Comparison of ENCODE assay signal across 25 cellular contexts in the genomic region with DNA sequence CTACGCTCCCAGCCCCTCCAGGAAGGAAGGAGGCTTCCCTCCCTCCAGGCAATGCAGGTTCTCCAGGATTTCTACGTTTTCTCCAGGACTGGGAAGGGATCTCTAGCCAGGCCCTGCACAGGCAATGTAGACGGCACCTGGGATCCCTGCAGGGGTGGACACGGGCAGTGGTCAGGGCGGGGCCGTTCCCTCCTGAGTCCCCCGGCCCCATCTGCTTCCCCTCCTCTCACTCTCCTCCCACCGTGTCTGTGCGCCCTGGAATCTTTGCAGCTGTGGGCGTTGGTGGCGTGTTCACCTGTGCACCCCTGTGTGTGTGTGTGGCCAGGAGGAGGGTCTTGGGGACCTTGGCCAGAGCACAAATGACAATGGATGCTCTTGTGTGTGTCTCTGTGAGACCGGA. TPM values are rescaled to one million over a fixed set of nuclear protein-coding genes. Genes with fewer than 3 reads are reported as not detected.
A peak's percentile ranks its signal among the peaks of the same experiment; 100 is the strongest.
DNase-seq lines count a peak whose midpoint lies in the region; ATAC-seq and TF ChIP-seq lines count a peak whose summit lies in the region.
"Had no signal": no experiment of that assay in that cellular context is flagged by ENCODE, and none has a peak within 500 bp of the region (broad histone marks: within the 10 kb centered on the region; RNA-seq: fewer than 3 reads in every experiment).

No MANE protein-coding gene starts in this region.

- H3K4me1 ChIP-seq in GM23338 (ENCODE audit: insufficient read depth) (no peaks in the 10 kb centered on the region), Panc1 (ENCODE audit: control insufficient read depth, insufficient read depth, low read length) (no peaks in the 10 kb centered on the region), mucosa of descending colon (ENCODE audit: low read depth) (peaks cover 4% of the 10 kb centered on the region), suprapubic skin (peaks cover 8% of the 10 kb centered on the region)
- H3K4me1 ChIP-seq: Caco-2 had no signal

- no peak overlapping the region for H3K27ac ChIP-seq in GM23338 (ENCODE audit: low read depth)
- H3K27ac ChIP-seq in Panc1 (ENCODE audit: low read length), result no peak overlapping the region
- peak overlapping the region; percentile 53 for H3K27ac ChIP-seq in suprapubic skin
- H3K27ac ChIP-seq: BLaER1 treated with 17β-estradiol and CSF1 and Interleukin-3, amounts not matched to agents 10 nM and 100 nM; HL-60; KMS-11 had no signal

- H3K9me3 Mint-ChIP-seq in GM23338, result no peaks in the 10 kb centered on the region
- H3K9me3 Mint-ChIP-seq in activated CD4-positive, alpha-beta T cell treated with anti-CD3 and anti-CD28 coated beads for 36 hours (ENCODE audit: low read depth), result no peaks in the 10 kb centered on the region
- H3K9me3 Mint-ChIP-seq: CD4-positive, alpha-beta memory T cell; H9; HFFc6 had no signal

- H2AFZ ChIP-seq in GM23338, result no peak overlapping the region

- no peak for TF ChIP-seq EP300 in suprapubic skin (IDR thresholded peaks at IDR 0.05)

- peaks cover 12% of the 10 kb centered on the region for H3K27me3 Mint-ChIP-seq in GM23338 (ENCODE audit: insufficient read depth, low read depth, poor library complexity)
- H3K27me3 Mint-ChIP-seq in activated CD4-positive, alpha-beta T cell treated with anti-CD3 and anti-CD28 coated beads for 36 hours, result no peaks in the 10 kb centered on the region
- H3K27me3 Mint-ChIP-seq: CD4-positive, alpha-beta memory T cell had no signal

- TF ChIP-seq POLR2A in suprapubic skin (IDR thresholded peaks at IDR 0.05), result no peak

- H3K27me3 ChIP-seq in GM23338 (ENCODE audit: insufficient read depth) (no peaks in the 10 kb centered on the region), Panc1 (ENCODE audit: control insufficient read depth, insufficient read depth, low read length) (no peaks in the 10 kb centered on the region), suprapubic skin (peaks cover 4% of the 10 kb centered on the region)
- H3K27me3 ChIP-seq: BLaER1 treated with 17β-estradiol and CSF1 and Interleukin-3, amounts not matched to agents 10 nM and 100 nM had no signal

- H3K9me3 ChIP-seq in Panc1 (ENCODE audit: control insufficient read depth, insufficient read depth, low read depth, low read length) (no peaks in the 10 kb centered on the region), mucosa of descending colon (no peaks in the 10 kb centered on the region), suprapubic skin (no peaks in the 10 kb centered on the region)
- H3K9me3 ChIP-seq: BLaER1 treated with 17β-estradiol and CSF1 and Interleukin-3, amounts not matched to agents 10 nM and 100 nM; Caco-2 had no signal

- POLR2A ChIA-PET in Panc1 (lab: Charles Lee), result no interaction called here
- POLR2A ChIA-PET in activated CD4-positive, alpha-beta T cell treated with anti-CD3 and anti-CD28 coated beads for 36 hours (lab: Charles Lee), result no interaction called here

- intact Hi-C loops in Panc1 (cut with micrococcal nuclease; ENCODE audit: unreplicated experiment), result no loop called here
- intact Hi-C loops in mucosa of descending colon (cut with DNase I, micrococcal nuclease), result loop anchor here in 1 of 2 donors (10.0 kb wide), 1 partner anchor 80 kb away; no protein-coding TSS in a partner anchor
- intact Hi-C loops in activated CD4-positive, alpha-beta T cell treated with anti-CD3 and anti-CD28 coated beads for 36 hours (cut with DNase I, micrococcal nuclease), result no loop called here

- H3K36me3 ChIP-seq in GM23338 (ENCODE audit: insufficient read depth) (no peaks in the 10 kb centered on the region), Panc1 (ENCODE audit: control insufficient read depth, insufficient read depth, low read length) (no peaks in the 10 kb centered on the region), mucosa of descending colon (ENCODE audit: low read depth) (no peaks in the 10 kb centered on the region), suprapubic skin (no peaks in the 10 kb centered on the region)
- H3K36me3 ChIP-seq: BLaER1 treated with 17β-estradiol and CSF1 and Interleukin-3, amounts not matched to agents 10 nM and 100 nM had no signal

- 34% methylated on average over 12 of the region's 12 CpGs for WGBS in suprapubic skin

- peak overlapping the region; percentile 32; the same call in 1 of the 2 replicates for H3K27ac Mint-ChIP-seq in GM23338
- H3K27ac Mint-ChIP-seq in activated CD4-positive, alpha-beta T cell treated with anti-CD3 and anti-CD28 coated beads for 36 hours, result no peak overlapping the region
- H3K27ac Mint-ChIP-seq: HFFc6 had no signal

- H3F3A ChIP-seq in GM23338 (replicated peaks; ENCODE audit: low read depth), result no peaks in the 10 kb centered on the region

- TF ChIP-seq CTCF in GM23338 (conservative IDR thresholded peaks at IDR 0.05; ENCODE audit: low read depth in 2 of 2) (no peak), Panc1 (IDR thresholded peaks at IDR 0.05) (no peak), mucosa of descending colon (IDR thresholded peaks at IDR 0.05) (no peak), suprapubic skin (IDR thresholded peaks at IDR 0.05) (no peak)

- BruUV-seq in Panc1 (replicated peaks; lab: Mats Ljungman, UMichigan), result no TSS peak

- H3K4me1 Mint-ChIP-seq in GM23338, result no peaks in the 10 kb centered on the region
- no peaks in the 10 kb centered on the region for H3K4me1 Mint-ChIP-seq in activated CD4-positive, alpha-beta T cell treated with anti-CD3 and anti-CD28 coated beads for 36 hours
- H3K4me1 Mint-ChIP-seq: H9 had no signal

- no peak overlapping the region for H3K4me2 ChIP-seq in GM23338
- H3K4me2 ChIP-seq: BLaER1 treated with 17β-estradiol and CSF1 and Interleukin-3, amounts not matched to agents 10 nM and 100 nM; KMS-11 had no signal

- no peak for ATAC-seq in GM23338
- peak; percentile 52; the same call in 1 of the 2 replicates for ATAC-seq in Panc1
- ATAC-seq in mucosa of descending colon, result peak; percentile 44
- ATAC-seq in activated CD4-positive, alpha-beta T cell treated with anti-CD3 and anti-CD28 coated beads for 36 hours, result no peak
- ATAC-seq in stimulated activated naive CD8-positive, alpha-beta T cell treated with anti-CD3 and anti-CD28 coated beads, Interleukin-15, Interleukin-2, amounts not matched to agents 100 U/mL and 50 U/mL, for 24 hours, result no peak
- ATAC-seq: GM12878 had no signal

- H3K4me3 ChIP-seq in GM23338, result no peak overlapping the region
- H3K4me3 ChIP-seq in Panc1 (ENCODE audit: low read depth in 2 of 2, low read length in 2 of 2), result no peak overlapping the region
- no peak overlapping the region for H3K4me3 ChIP-seq in mucosa of descending colon
- H3K4me3 ChIP-seq in suprapubic skin, result no peak overlapping the region
- H3K4me3 ChIP-seq: BLaER1 treated with 17β-estradiol and CSF1 and Interleukin-3, amounts not matched to agents 10 nM and 100 nM; GM12878 had no signal

- H3K4me3 Mint-ChIP-seq in GM23338, result no peak overlapping the region
- H3K4me3 Mint-ChIP-seq in activated CD4-positive, alpha-beta T cell treated with anti-CD3 and anti-CD28 coated beads for 36 hours, result no peak overlapping the region
- H3K4me3 Mint-ChIP-seq: CD4-positive, alpha-beta memory T cell; H9; HFFc6 had no signal

- in situ Hi-C loops in Panc1 (cut with HindIII; ENCODE audit: low pct_unique_long_range_greater_than_20kb, low sequenced_read_pairs), result no loop called here

- DNase-seq in GM23338 (ENCODE audit: low spot score) (no peak), Panc1 (ENCODE audit: low read depth, low spot score) (no peak), mucosa of descending colon (no peak), suprapubic skin (ENCODE audit: low spot score in 2 of 2) (no peak)
- DNase-seq in stimulated activated CD4-positive, alpha-beta T cell treated with anti-CD3 and anti-CD28 coated beads, Interleukin-2, amount 100 ng/mL, for 24 hours, result no peak
- DNase-seq in activated CD4-positive, alpha-beta T cell treated with anti-CD3 and anti-CD28 coated beads for 36 hours, result no peak
- no peak for DNase-seq in stimulated activated naive CD8-positive, alpha-beta T cell treated with anti-CD3 and anti-CD28 coated beads, Interleukin-15, Interleukin-2, amounts not matched to agents 100 U/mL and 50 U/mL, for 24 hours
- DNase-seq: Caco-2; CD4-positive, alpha-beta memory T cell; DMS 273 treated with DMSO at 0.1 percent for 48 hours; DND-41; H9; HFFc6; NCI-H1105; NCI-H146; NCI-H2029; NCI-H345; NCI-H82; OCI-M1; SHP77 had no signal

- no peaks in the 10 kb centered on the region for H3K79me2 ChIP-seq in GM23338 (replicated peaks; ENCODE audit: insufficient read depth)

- H3K36me3 Mint-ChIP-seq in GM23338 (ENCODE audit: low read depth), result no peaks in the 10 kb centered on the region
- no peaks in the 10 kb centered on the region for H3K36me3 Mint-ChIP-seq in activated CD4-positive, alpha-beta T cell treated with anti-CD3 and anti-CD28 coated beads for 36 hours (ENCODE audit: low read depth)
- H3K36me3 Mint-ChIP-seq: CD4-positive, alpha-beta memory T cell had no signal

- CTCF ChIA-PET in Panc1 (lab: Charles Lee), result no interaction called here
- CTCF ChIA-PET in activated CD4-positive, alpha-beta T cell treated with anti-CD3 and anti-CD28 coated beads for 36 hours (lab: Charles Lee), result interaction anchor here (0.6 kb wide), 1 partner anchor 21 kb away, joined by 3 read pairs; no protein-coding TSS in a partner anchor

- H3K9me2 ChIP-seq in GM23338 (ENCODE audit: insufficient read depth), result no peaks in the 10 kb centered on the region

- H4K20me1 ChIP-seq in GM23338 (replicated peaks; ENCODE audit: insufficient read depth), result no peaks in the 10 kb centered on the region; the same call in 1 of the 2 replicates
- H4K20me1 ChIP-seq: BLaER1 treated with 17β-estradiol and CSF1 and Interleukin-3, amounts not matched to agents 10 nM and 100 nM had no signal

RNA-seq across cellular contexts. Expression of a gene that starts 10.0 kb away (rescaled TPM):
- total RNA-seq in GM23338 (2014; rRNA removed; shearing (Covaris generic)), result 4.0 and 5.9 TPM in 2 replicates
- 5.5 and 5.8 TPM in 2 replicates for polyA plus RNA-seq in GM23338 (2016; fragmentation: Nextera tagmentation; extraction: Ambion mirVana)
- total RNA-seq in Panc1 (2021; ENCODE audit: unreplicated experiment), result 0.80 TPM
- polyA plus RNA-seq in Panc1 (2012; ENCODE audit: insufficient read length), result 1.7 TPM
- total RNA-seq in mucosa of descending colon, result 10 to 100 TPM in 1 of 3 donors, 1 to 10 TPM in 1, under 1 TPM in 1; 0.64 to 11.3 (median 1.4) TPM
- total RNA-seq in suprapubic skin, result 1 to 10 TPM; 3.7 to 9.1 (median 6.6) TPM
- total RNA-seq in activated CD4-positive, alpha-beta T cell treated with anti-CD3 and anti-CD28 coated beads for 36 hours, result under 1 TPM; 0.21 to 0.32 TPM
- total RNA-seq: GM12878, HFFc6, HT-29 had no signal
- polyA plus RNA-seq: GM12878 had no signal

RNA-seq across cellular contexts. Expression of a gene that starts 23.9 kb away (rescaled TPM):
- total RNA-seq in GM23338 (2014; rRNA removed; shearing (Covaris generic)), result 42.7 and 53.0 TPM in 2 replicates
- polyA plus RNA-seq in GM23338 (2016; fragmentation: Nextera tagmentation; extraction: Ambion mirVana), result 24.5 and 26.2 TPM in 2 replicates
- total RNA-seq in Panc1 (2021; ENCODE audit: unreplicated experiment) (39.6 TPM), mucosa of descending colon (10 to 100 TPM; 33.3 to 36.9 (median 35.6) TPM), suprapubic skin (10 to 100 TPM; 28.8 to 58.5 (median 43.8) TPM)
- 45.7 TPM for polyA plus RNA-seq in Panc1 (2012; ENCODE audit: insufficient read length)
- 10 to 100 TPM; 59.4 to 63.9 TPM for total RNA-seq in activated CD4-positive, alpha-beta T cell treated with anti-CD3 and anti-CD28 coated beads for 36 hours

RNA-seq across cellular contexts. Expression of a gene that starts 24.7 kb away (rescaled TPM):
- total RNA-seq in GM23338 (2014; rRNA removed; shearing (Covaris generic)), result not detected in 2 replicates
- not detected in 2 replicates for polyA plus RNA-seq in GM23338 (2016; fragmentation: Nextera tagmentation; extraction: Ambion mirVana)
- total RNA-seq in Panc1 (2021; ENCODE audit: unreplicated experiment) (not detected), mucosa of descending colon (10 to 100 TPM; 44.4 to 93.6 (median 82.3) TPM), suprapubic skin (1 to 10 TPM in 1 of 4 donors, under 1 TPM in 1, not detected in 2; 0.25 to 1.4 TPM)
- polyA plus RNA-seq in Panc1 (2012; ENCODE audit: insufficient read length), result not detected
- total RNA-seq in activated CD4-positive, alpha-beta T cell treated with anti-CD3 and anti-CD28 coated beads for 36 hours, result not detected
- total RNA-seq: Caco-2; CD4-positive, alpha-beta memory T cell; GM12878; HFFc6; HT-29 had no signal
- polyA plus RNA-seq: CD4-positive, alpha-beta memory T cell; GM12878 had no signal

RNA-seq across cellular contexts. Expression of a gene that starts 30.3 kb away (rescaled TPM):
- total RNA-seq in GM23338 (2014; rRNA removed; shearing (Covaris generic)), result 1.0 and 1.6 TPM in 2 replicates
- polyA plus RNA-seq in GM23338 (2016; fragmentation: Nextera tagmentation; extraction: Ambion mirVana), result 1.2 TPM in 2 replicates
- 5.9 TPM for total RNA-seq in Panc1 (2021; ENCODE audit: unreplicated experiment)
- polyA plus RNA-seq in Panc1 (2012; ENCODE audit: insufficient read length), result 2.5 TPM
- 1 to 10 TPM; 3.1 to 6.8 (median 4.1) TPM for total RNA-seq in mucosa of descending colon
- 1 to 10 TPM; 2.0 to 5.1 (median 3.6) TPM for total RNA-seq in suprapubic skin
- total RNA-seq in activated CD4-positive, alpha-beta T cell treated with anti-CD3 and anti-CD28 coated beads for 36 hours, result 1 to 10 TPM; 5.3 to 5.4 TPM
- polyA plus RNA-seq: CD4-positive, alpha-beta memory T cell had no signal

RNA-seq across cellular contexts. Expression of a gene that starts 36.4 kb away (rescaled TPM):
- total RNA-seq in GM23338 (2014; rRNA removed; shearing (Covaris generic)), result not detected in 2 replicates
- polyA plus RNA-seq in GM23338 (2016; fragmentation: Nextera tagmentation; extraction: Ambion mirVana), result 0.45 TPM in 1 of 2 replicates, not detected in the other
- total RNA-seq in Panc1 (2021; ENCODE audit: unreplicated experiment) (0.36 TPM), mucosa of descending colon (100 to 1,000 TPM; 128 to 276 (median 215) TPM), suprapubic skin (1 to 10 TPM in 3 of 4 donors, under 1 TPM in 1; 0.93 to 3.6 (median 1.4) TPM)
- not detected for polyA plus RNA-seq in Panc1 (2012; ENCODE audit: insufficient read length)
- total RNA-seq in activated CD4-positive, alpha-beta T cell treated with anti-CD3 and anti-CD28 coated beads for 36 hours, result not detected
- total RNA-seq: H9, HFFc6 had no signal
- polyA plus RNA-seq: CD4-positive, alpha-beta memory T cell had no signal

Comparison
In these comparisons a context has a peak if more than half of its experiments do, and no peak if none do; other contexts are left out.
1. ATAC-seq: peak in Panc1 (single experiment) and mucosa of descending colon (single experiment); none in GM23338 (single experiment), activated CD4-positive, alpha-beta T cell treated with anti-CD3 and anti-CD28 coated beads for 36 hours (single experiment) and stimulated activated naive CD8-positive, alpha-beta T cell treated with anti-CD3 and anti-CD28 coated beads, Interleukin-15, Interleukin-2, amounts not matched to agents 100 U/mL and 50 U/mL, for 24 hours (single experiment).
2. RNA of a gene that starts 24.7 kb away (total RNA-seq): 44.4 to 93.6 TPM in mucosa of descending colon; 0.25 to 1.4 TPM in suprapubic skin, not detected in Panc1 (single experiment), not detected in GM23338 and not detected in activated CD4-positive, alpha-beta T cell treated with anti-CD3 and anti-CD28 coated beads for 36 hours; every median in the first group is over 10 times any median in the second.